In the genomic region with DNA sequence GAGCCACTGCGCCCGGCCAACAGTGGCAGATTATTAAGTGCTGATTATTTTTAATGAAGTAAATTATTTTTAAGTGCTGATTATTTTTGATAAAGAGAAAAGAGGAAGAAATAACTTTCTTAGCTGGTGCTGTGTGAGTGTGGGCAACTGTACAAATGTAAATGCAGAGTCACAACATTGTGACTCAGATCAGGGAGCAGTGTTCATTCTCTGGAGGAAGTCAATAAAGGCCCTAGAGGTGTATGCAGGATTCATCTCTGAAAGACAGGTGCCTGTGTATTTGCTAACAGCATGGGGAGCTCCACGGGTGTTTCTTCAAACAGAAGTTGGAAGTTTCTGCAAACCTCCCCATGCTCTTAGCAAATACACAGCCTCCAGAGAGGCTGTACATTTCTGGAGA, we compare ENCODE assay signal across 19 cellular contexts. TPM values are rescaled to one million over a fixed set of nuclear protein-coding genes. Genes with fewer than 3 reads are reported as not detected.
"Had no signal": no experiment of that assay in that cellular context is flagged by ENCODE, and none has a peak within 500 bp of the region (broad histone marks: within the 10 kb centered on the region; RNA-seq: fewer than 3 reads in every experiment).

No MANE protein-coding gene starts in this region.

- ATAC-seq: heart left ventricle; left lobe of liver; mucosa of descending colon; naive thymus-derived CD8-positive, alpha-beta T cell; psoas muscle; right lobe of liver; stimulated activated memory B cell treated with anti-CD40 and anti-IgM and Interleukin-4, amounts not matched to agents 10 μg/mL and 1 μg/mL and 100 μg/mL, for 72 hours had no signal

- DNase-seq: effector memory CD4-positive, alpha-beta T cell; erythroblast; foreskin melanocyte; heart left ventricle; hippocampal formation; mammary epithelial cell; mucosa of descending colon; naive thymus-derived CD8-positive, alpha-beta T cell; psoas muscle; retina; right lobe of liver; stimulated activated CD4-positive, alpha-beta T cell treated with anti-CD3 and anti-CD28 coated beads, Interleukin-4, amount 100 ng/mL, for 24 hours; stomach; substantia nigra; transverse colon had no signal

- H3K27ac Mint-ChIP-seq: stimulated activated memory B cell treated with anti-CD40 and anti-IgM and Interleukin-4, amounts not matched to agents 10 μg/mL and 1 μg/mL and 100 μg/mL, for 72 hours had no signal

- H3K4me3 Mint-ChIP-seq: naive thymus-derived CD8-positive, alpha-beta T cell; stimulated activated memory B cell treated with anti-CD40 and anti-IgM and Interleukin-4, amounts not matched to agents 10 μg/mL and 1 μg/mL and 100 μg/mL, for 72 hours had no signal

- H3K27me3 Mint-ChIP-seq: naive thymus-derived CD8-positive, alpha-beta T cell; stimulated activated memory B cell treated with anti-CD40 and anti-IgM and Interleukin-4, amounts not matched to agents 10 μg/mL and 1 μg/mL and 100 μg/mL, for 72 hours had no signal

- H3K4me3 ChIP-seq: heart left ventricle, mucosa of descending colon, psoas muscle, right lobe of liver, stomach, thoracic aorta, transverse colon had no signal

- H3K9me3 Mint-ChIP-seq: naive thymus-derived CD8-positive, alpha-beta T cell; stimulated activated memory B cell treated with anti-CD40 and anti-IgM and Interleukin-4, amounts not matched to agents 10 μg/mL and 1 μg/mL and 100 μg/mL, for 72 hours had no signal

- H3K4me1 Mint-ChIP-seq: stimulated activated memory B cell treated with anti-CD40 and anti-IgM and Interleukin-4, amounts not matched to agents 10 μg/mL and 1 μg/mL and 100 μg/mL, for 72 hours had no signal

RNA-seq across cellular contexts. Expression of a gene that starts 6.2 kb away (rescaled TPM):
- total RNA-seq: glomerular endothelial cell had no signal

RNA-seq across cellular contexts. Expression of a gene that starts 46.6 kb away (rescaled TPM):
- total RNA-seq: naive thymus-derived CD8-positive, alpha-beta T cell had no signal
